ENCODE assay signal across 19 cellular contexts in the genomic region with DNA sequence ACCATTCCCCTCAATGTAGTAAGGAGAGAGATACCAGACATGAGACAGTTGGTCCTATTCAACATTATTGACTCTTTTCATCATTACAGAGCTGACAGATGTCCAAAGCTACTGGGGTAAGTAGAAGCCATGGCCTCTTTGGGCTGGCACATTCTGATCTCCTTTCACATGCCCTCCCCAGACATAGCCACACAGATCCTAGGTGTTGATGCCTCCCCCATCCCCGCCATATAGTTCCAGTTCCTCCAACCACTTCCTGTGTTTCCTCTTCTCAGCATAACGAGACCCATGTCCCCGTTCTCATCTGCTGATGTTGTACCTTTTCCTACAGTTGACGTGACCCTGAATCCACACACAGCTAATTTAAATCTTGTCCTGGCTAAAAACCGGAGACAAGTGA. TPM values are rescaled to one million over a fixed set of nuclear protein-coding genes. Genes with fewer than 3 reads are reported as not detected.
"Had no signal": no experiment of that assay in that cellular context is flagged by ENCODE, and none has a peak within 500 bp of the region (broad histone marks: within the 10 kb centered on the region; RNA-seq: fewer than 3 reads in every experiment).

No MANE protein-coding gene starts in this region.

- H3K4me1 ChIP-seq: adrenal gland had no signal

- H3K9me3 ChIP-seq: adrenal gland had no signal

- FAIRE-seq: colon had no signal

- H3K4me2 ChIP-seq: PC-9 had no signal

- H3K27me3 ChIP-seq: adrenal gland had no signal

- H3K36me3 ChIP-seq: adrenal gland had no signal

- H3K27ac ChIP-seq: adrenal gland, PC-9 had no signal

- H3K4me3 ChIP-seq: adrenal gland, PC-9 had no signal

- DNase-seq: activated CD4-positive, alpha-beta T cell treated with anti-CD3 and anti-CD28 coated beads for 4 hours; activated CD4-positive, alpha-beta T cell treated with anti-CD3 and anti-CD28 coated beads, Interleukin-2, amount 50 U/mL, for 4 hours; activated CD4-positive, CD25-positive, alpha-beta regulatory T cell; activated CD8-positive, alpha-beta memory T cell treated with anti-CD3 and anti-CD28 coated beads, Interleukin-2, amount 50 U/mL, for 48 hours; activated CD8-positive, alpha-beta T cell treated with anti-CD3 and anti-CD28 coated beads, Interleukin-2, amount 10 ng/mL, durations not matched to agents 7 days and 5 days; activated naive CD4-positive, alpha-beta T cell treated with anti-CD3 and anti-CD28 coated beads, Interleukin-2, amount 50 U/mL, for 16 hours; activated naive CD8-positive, alpha-beta T cell treated with anti-CD3 and anti-CD28 coated beads, Interleukin-2, amount 10 ng/mL, durations not matched to agents 7 days and 5 days; activated T-cell treated with anti-CD3 and anti-CD28 coated beads, Interleukin-2, amount 50 U/mL, for 1 hour; adrenal gland; anterior cingulate cortex; cerebellar nuclear complex; NCI-H1048; NCI-H2029 treated with DMSO at 0.1 percent for 48 hours; NCI-H345; NCI-H510A treated with DMSO at 0.1 percent for 48 hours; NCI-H69; PC-9; SHP77 treated with DMSO at 0.1 percent for 48 hours had no signal

RNA-seq across cellular contexts. Expression of a gene that starts 29.8 kb away (rescaled TPM):
- polyA plus RNA-seq: adrenal gland had no signal
